In the genomic region with DNA sequence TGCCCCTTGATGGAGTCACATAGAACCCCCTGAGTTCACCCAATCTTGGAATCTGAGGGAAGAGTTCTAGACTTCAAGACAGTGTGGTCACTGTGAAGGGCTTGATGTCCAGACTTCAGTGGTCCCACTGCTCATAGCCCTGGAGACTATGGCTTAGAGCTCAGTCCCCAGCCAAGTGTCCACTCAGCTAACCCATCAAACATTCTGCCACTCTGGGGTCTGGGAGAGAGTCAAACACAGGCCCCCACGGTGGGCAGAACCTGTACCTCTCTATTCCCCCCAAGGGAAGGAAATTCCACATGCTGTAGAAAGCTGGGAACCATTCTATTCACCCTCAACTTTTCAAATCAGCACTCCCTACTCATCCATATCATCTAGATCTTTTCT, we compare ENCODE assay signal across 13 cellular contexts. TPM values are rescaled to one million over a fixed set of nuclear protein-coding genes. Genes with fewer than 3 reads are reported as not detected.
A peak's percentile ranks its signal among the peaks of the same experiment; 100 is the strongest.
DNase-seq lines count a peak whose midpoint lies in the region; ATAC-seq and TF ChIP-seq lines count a peak whose summit lies in the region.
"Had no signal": no experiment of that assay in that cellular context is flagged by ENCODE, and none has a peak within 500 bp of the region (broad histone marks: within the 10 kb centered on the region; RNA-seq: fewer than 3 reads in every experiment).

No MANE protein-coding gene starts in this region.

- TF ChIP-seq EP300 in esophagus muscularis mucosa (IDR thresholded peaks at IDR 0.05), result no peak

- 75% methylated on average over 1 of the region's 1 CpG for WGBS in esophagus muscularis mucosa

- H3K9me3 ChIP-seq in Peyer's patch (no peaks in the 10 kb centered on the region), esophagus muscularis mucosa (no peaks in the 10 kb centered on the region)
- H3K9me3 ChIP-seq: BLaER1 had no signal

- intact Hi-C loops in esophagus muscularis mucosa (cut with DNase I), result no loop called here

- H3K36me3 ChIP-seq in Peyer's patch, result no peaks in the 10 kb centered on the region
- H3K36me3 ChIP-seq in esophagus muscularis mucosa, result no peaks in the 10 kb centered on the region
- H3K36me3 ChIP-seq in rectal smooth muscle tissue (ENCODE audit: control insufficient read depth, insufficient read depth, low read length), result no peaks in the 10 kb centered on the region
- H3K36me3 ChIP-seq: BLaER1, WERI-Rb-1 had no signal

- TF ChIP-seq POLR2A in Peyer's patch (IDR thresholded peaks at IDR 0.05) (no peak), esophagus muscularis mucosa (IDR thresholded peaks at IDR 0.05; ENCODE audit: low read depth) (no peak)

- H3K9ac ChIP-seq in rectal smooth muscle tissue (ENCODE audit: low read length), result no peak overlapping the region
- H3K9ac ChIP-seq: BLaER1 had no signal

- no peak for ATAC-seq in GM21526 (IDR thresholded peaks at IDR 0.05; ENCODE audit: low FRiP score, unreplicated experiment)
- no peak for ATAC-seq in GM19328 (IDR thresholded peaks at IDR 0.05; ENCODE audit: unreplicated experiment)

- TF ChIP-seq CTCF in Peyer's patch (IDR thresholded peaks at IDR 0.05) (no peak), esophagus muscularis mucosa (IDR thresholded peaks at IDR 0.05) (no peak)

- in situ Hi-C loops in ACHN (cut with HindIII; ENCODE audit: low pct_ligation_motif_present, low pct_unique_long_range_greater_than_20kb, low sequenced_read_pairs), result no loop called here

- DNase-seq in ACHN, result peak; percentile 9
- no peak for DNase-seq in Peyer's patch
- DNase-seq in esophagus muscularis mucosa (ENCODE audit: extremely low spot score), result no peak
- DNase-seq in AG20443 (ENCODE audit: low spot score), result no peak
- DNase-seq in NCI-H446 (lab: John Stamatoyannopoulos, UW), result no peak
- DNase-seq: Kasumi-1; NCI-H2171 treated with DMSO at 0.1 percent for 48 hours; stimulated activated CD4-positive, alpha-beta T cell treated with anti-CD3 and anti-CD28 coated beads, Interleukin-12 subunit alpha, Interleukin-12 subunit beta, amount 100 ng/mL, for 4 hours; WERI-Rb-1 had no signal

- H3K4me1 ChIP-seq in Peyer's patch (peaks cover 0 to 27% (median 0%) of the 10 kb centered on the region in 4 donors), esophagus muscularis mucosa (peaks cover 44 to 76% (median 66%) of the 10 kb centered on the region in 4 donors), rectal smooth muscle tissue (ENCODE audit: control insufficient read depth, insufficient read depth, low read length) (peaks cover 15% of the 10 kb centered on the region)

- H3K27me3 ChIP-seq in Peyer's patch, result no peaks in the 10 kb centered on the region
- no peaks in the 10 kb centered on the region for H3K27me3 ChIP-seq in esophagus muscularis mucosa
- no peaks in the 10 kb centered on the region for H3K27me3 ChIP-seq in rectal smooth muscle tissue (ENCODE audit: control insufficient read depth, insufficient read depth, low read length)
- H3K27me3 ChIP-seq: BLaER1 had no signal

- H3K4me3 ChIP-seq in Peyer's patch (no peak overlapping the region), esophagus muscularis mucosa (no peak overlapping the region), rectal smooth muscle tissue (ENCODE audit: low read length) (no peak overlapping the region)
- H3K4me3 ChIP-seq: BLaER1 had no signal

- peak overlapping the region; percentile 36 to 77 (median 58) for H3K27ac ChIP-seq in Peyer's patch
- peak overlapping the region; percentile 74 to 81 (median 76) for H3K27ac ChIP-seq in esophagus muscularis mucosa (replicated peaks in 1 of 4)
- H3K27ac ChIP-seq in rectal smooth muscle tissue (ENCODE audit: low read depth, low read length), result peak overlapping the region; percentile 60
- H3K27ac ChIP-seq: BLaER1, WERI-Rb-1 had no signal

RNA-seq across cellular contexts. Expression of a gene that starts 15.5 kb away (rescaled TPM):
- 10 to 100 TPM; 12.4 to 23.3 (median 19.0) TPM for total RNA-seq in Peyer's patch
- 10 to 100 TPM in 1 of 4 donors, 1 to 10 TPM in 3; 7.3 to 10.2 (median 8.6) TPM for total RNA-seq in esophagus muscularis mucosa

RNA-seq across cellular contexts. Expression of a gene that starts 15.9 kb away (rescaled TPM):
- total RNA-seq in Peyer's patch (under 1 TPM in 1 of 4 donors, not detected in 3; 0.53 TPM), esophagus muscularis mucosa (under 1 TPM in 3 of 4 donors, not detected in 1; 0.26 to 0.99 (median 0.57) TPM)
